In the genomic region with DNA sequence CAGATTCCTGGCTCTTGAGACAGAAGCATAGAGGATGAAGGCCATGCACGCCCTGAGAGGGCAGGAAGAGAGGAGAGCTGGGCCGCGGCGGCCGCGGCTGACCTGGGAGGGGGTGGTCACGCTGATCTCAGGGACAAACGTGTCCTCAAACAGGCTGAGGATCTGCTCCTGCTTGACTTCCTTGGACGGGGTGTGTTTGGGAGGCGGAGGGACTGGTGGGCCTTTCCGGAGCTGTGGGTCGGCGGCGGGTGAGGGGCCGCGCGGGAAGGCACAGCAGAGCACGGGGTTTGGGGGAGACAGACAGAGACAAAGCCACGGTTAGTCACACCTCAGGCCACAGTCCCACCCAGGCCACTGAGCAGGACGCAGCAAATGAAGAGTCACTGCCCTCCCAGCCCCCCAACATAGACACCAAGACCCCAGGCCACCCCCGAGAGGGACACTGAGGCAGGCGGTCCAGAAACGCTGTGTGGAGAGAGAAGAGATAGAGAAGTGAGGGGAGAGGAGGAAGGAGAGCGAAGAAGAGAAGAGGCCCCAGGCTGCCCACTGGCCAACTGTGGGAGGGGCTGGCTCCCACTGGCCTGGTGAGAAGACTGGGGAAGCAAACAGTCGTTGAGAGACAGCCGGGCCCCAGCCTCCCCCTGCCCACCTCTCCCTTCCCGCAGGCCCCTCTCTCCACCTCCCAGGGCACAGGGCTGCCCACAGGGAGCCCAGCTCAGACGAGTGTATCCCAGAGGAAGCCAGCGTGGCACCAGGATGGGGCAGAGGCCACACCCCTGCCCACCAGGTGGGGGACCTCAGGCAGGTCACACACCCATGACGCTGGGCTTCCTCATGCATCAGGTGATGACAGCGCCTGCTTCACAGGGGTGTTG, we compare ENCODE assay signal across 1 cellular context.
TF ChIP-seq lines count a peak whose summit lies in the region.

No MANE protein-coding gene starts in this region.

TF ChIP-seq in IMR-90, 13 proteins besides CTCF, POLR2A, EP300 and RAD21:
- TF ChIP-seq, protein P1, sequence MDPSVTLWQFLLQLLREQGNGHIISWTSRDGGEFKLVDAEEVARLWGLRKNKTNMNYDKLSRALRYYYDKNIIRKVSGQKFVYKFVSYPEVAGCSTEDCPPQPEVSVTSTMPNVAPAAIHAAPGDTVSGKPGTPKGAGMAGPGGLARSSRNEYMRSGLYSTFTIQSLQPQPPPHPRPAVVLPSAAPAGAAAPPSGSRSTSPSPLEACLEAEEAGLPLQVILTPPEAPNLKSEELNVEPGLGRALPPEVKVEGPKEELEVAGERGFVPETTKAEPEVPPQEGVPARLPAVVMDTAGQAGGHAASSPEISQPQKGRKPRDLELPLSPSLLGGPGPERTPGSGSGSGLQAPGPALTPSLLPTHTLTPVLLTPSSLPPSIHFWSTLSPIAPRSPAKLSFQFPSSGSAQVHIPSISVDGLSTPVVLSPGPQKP (IDR thresholded peaks at IDR 0.05; ENCODE audit: borderline replicate concordance, low read depth, low read length): no peak
- no peak for TF ChIP-seq MXI1 (IDR thresholded peaks at IDR 0.05; ENCODE audit: borderline replicate concordance, low read depth, low read length)
